22 cellular contexts compared by ENCODE assay signal in the genomic region with DNA sequence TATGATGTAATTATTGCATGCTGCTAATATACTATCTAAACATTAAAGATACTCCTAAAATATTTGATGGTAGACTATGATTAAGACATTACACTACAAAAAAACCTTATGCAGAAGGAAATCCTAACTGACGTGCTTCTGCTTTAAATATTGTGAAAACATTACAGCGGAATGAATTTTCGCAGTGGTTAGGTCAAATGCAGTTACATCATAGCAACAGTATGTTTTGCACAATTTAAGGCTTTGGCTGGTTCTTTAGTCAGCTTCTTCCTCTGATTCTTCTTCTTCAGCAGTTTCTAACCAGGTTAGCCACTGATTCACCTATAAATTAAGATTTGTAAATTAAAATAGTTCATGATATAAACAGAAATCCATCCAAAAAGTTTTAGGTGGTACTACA. TPM values are rescaled to one million over a fixed set of nuclear protein-coding genes. Genes with fewer than 3 reads are reported as not detected.
A peak's percentile ranks its signal among the peaks of the same experiment; 100 is the strongest.
DNase-seq lines count a peak whose midpoint lies in the region; ATAC-seq and TF ChIP-seq lines count a peak whose summit lies in the region.
"Had no signal": no experiment of that assay in that cellular context is flagged by ENCODE, and none has a peak within 500 bp of the region (broad histone marks: within the 10 kb centered on the region; RNA-seq: fewer than 3 reads in every experiment).

No MANE protein-coding gene starts in this region.

- H3K9me3 ChIP-seq in spleen = no peaks in the 10 kb centered on the region
- no peaks in the 10 kb centered on the region for H3K9me3 ChIP-seq in Caco-2
- H3K9me3 ChIP-seq: sigmoid colon, SJSA1, testis, vagina had no signal

- intact Hi-C loops in spleen (cut with DNase I; ENCODE audit: low total_unique reads) = no loop called here
- intact Hi-C loops in Caco-2 (cut with micrococcal nuclease; ENCODE audit: unreplicated experiment) = no loop called here

- 49 to 81% (median 57%) methylated on average over 3 of the region's 3 CpGs for WGBS in spleen, 5 donors

- peaks cover 64% of the 10 kb centered on the region for H3K36me3 Mint-ChIP-seq in central memory CD8-positive, alpha-beta T cell (ENCODE audit: insufficient read depth)
- H3K36me3 Mint-ChIP-seq in Caco-2 (ENCODE audit: insufficient read depth, unreplicated experiment) = peaks cover 87% of the 10 kb centered on the region

- H3K27ac ChIP-seq in spleen = peak overlapping the region in 7 of 8 donors; percentile 30 to 79 (median 65)
- H3K27ac ChIP-seq: 22Rv1, SJSA1, testis, vagina had no signal

- no peak overlapping the region for H3K27ac Mint-ChIP-seq in central memory CD8-positive, alpha-beta T cell (ENCODE audit: low read depth)
- H3K27ac Mint-ChIP-seq in Caco-2 (ENCODE audit: unreplicated experiment) = no peak overlapping the region
- H3K27ac Mint-ChIP-seq: activated naive CD8-positive, alpha-beta T cell treated with anti-CD3 and anti-CD28 coated beads, Interleukin-2, amount 50 U/mL, for 24 hours; dendritic cell treated with granulocyte-macrophage colony-stimulating factor and Interleukin-4, amounts not matched to agents 40 ng/mL and 50 ng/mL, for 4 days had no signal

- POLR2A ChIA-PET in Caco-2 (lab: Charles Lee) = interaction anchor here (5.6 kb wide), 1 partner anchor 11 kb away, joined by 49 read pairs; a partner anchor contains a TSS

- BruUV-seq in Caco-2 (replicated peaks; lab: Mats Ljungman, UMichigan) = no TSS peak

- no peaks in the 10 kb centered on the region for H3K9me3 Mint-ChIP-seq in central memory CD8-positive, alpha-beta T cell
- H3K9me3 Mint-ChIP-seq in Caco-2 (ENCODE audit: unreplicated experiment) = no peaks in the 10 kb centered on the region
- H3K9me3 Mint-ChIP-seq: activated naive CD8-positive, alpha-beta T cell treated with anti-CD3 and anti-CD28 coated beads, Interleukin-2, amount 50 U/mL, for 24 hours; dendritic cell treated with granulocyte-macrophage colony-stimulating factor and Interleukin-4, amounts not matched to agents 40 ng/mL and 50 ng/mL, for 4 days had no signal

- peak; percentile 24 for ATAC-seq in central memory CD8-positive, alpha-beta T cell (replicated peaks; ENCODE audit: extremely low read depth, poor library complexity, severe bottlenecking)
- ATAC-seq in HG02884 (IDR thresholded peaks at IDR 0.05; ENCODE audit: unreplicated experiment) (no peak), HG02973 (IDR thresholded peaks at IDR 0.05; ENCODE audit: unreplicated experiment) (no peak)
- ATAC-seq: activated naive CD8-positive, alpha-beta T cell treated with anti-CD3 and anti-CD28 coated beads, Interleukin-2, amount 50 U/mL, for 24 hours; left lobe of liver; stimulated activated naive CD8-positive, alpha-beta T cell treated with anti-CD3 and anti-CD28 coated beads, Interleukin-15, Interleukin-2, amounts not matched to agents 100 U/mL and 50 U/mL, for 24 hours had no signal

- H3K4me1 Mint-ChIP-seq in central memory CD8-positive, alpha-beta T cell = peaks cover 77% of the 10 kb centered on the region
- H3K4me1 Mint-ChIP-seq in Caco-2 (ENCODE audit: low read depth, unreplicated experiment) = peaks cover 6% of the 10 kb centered on the region

- no peak for TF ChIP-seq CTCF in spleen (IDR thresholded peaks at IDR 0.05 in 8 of 11, conservative IDR thresholded peaks at IDR 0.05 in 3 of 11)
- TF ChIP-seq CTCF in Caco-2 (IDR thresholded peaks at IDR 0.05; ENCODE audit: insufficient read depth in 1 of 2, low read depth in 1 of 2, low read length in 1 of 2, severe bottlenecking in 1 of 2, unreplicated experiment in 1 of 2) = no peak

- CTCF ChIA-PET in Caco-2 (lab: Charles Lee) = no interaction called here

- peaks cover 10 to 74% (median 71%) of the 10 kb centered on the region in 6 donors for H3K36me3 ChIP-seq in spleen
- peaks cover 7% of the 10 kb centered on the region for H3K36me3 ChIP-seq in Caco-2 (ENCODE audit: control insufficient read depth, insufficient read depth, low read length)

- H3K4me3 ChIP-seq in spleen (peak overlapping the region in 1 of 8 donors; percentile 28), Caco-2 (ENCODE audit: low read depth, low read length) (no peak overlapping the region)
- H3K4me3 ChIP-seq: sigmoid colon, SJSA1, testis, vagina had no signal

- no peaks in the 10 kb centered on the region for H3K27me3 ChIP-seq in spleen (replicated peaks in 1 of 7)
- no peaks in the 10 kb centered on the region for H3K27me3 ChIP-seq in Caco-2 (replicated peaks; ENCODE audit: control insufficient read depth, insufficient read depth, low read length)
- H3K27me3 ChIP-seq: sigmoid colon, SJSA1, testis, vagina had no signal

- H3K4me1 ChIP-seq in spleen (peaks cover 3 to 85% (median 55%) of the 10 kb centered on the region in 6 donors), Caco-2 (no peaks in the 10 kb centered on the region)
- H3K4me1 ChIP-seq: testis had no signal

- peak; percentile 64 for DNase-seq in SIG-M5 treated with dmso at 0.1 percent for 504 hours (lab: John Stamatoyannopoulos, UW; ENCODE audit: unreplicated experiment)
- no peak for DNase-seq in SIG-M5 (lab: John Stamatoyannopoulos, UW)
- DNase-seq in NOMO-1 treated with DMSO at 0.1 percent for 48 hours (lab: John Stamatoyannopoulos, UW; ENCODE audit: unreplicated experiment) = peak; percentile 82
- DNase-seq in central memory CD8-positive, alpha-beta T cell (ENCODE audit: low spot score in 2 of 2) = no peak
- DNase-seq in spleen = no peak
- DNase-seq in Caco-2 = no peak
- DNase-seq: activated naive CD8-positive, alpha-beta T cell treated with anti-CD3 and anti-CD28 coated beads, Interleukin-2, amount 50 U/mL, for 24 hours; central memory CD4-positive, alpha-beta T cell; NCI-H2029 treated with DMSO at 0.1 percent for 48 hours; NCI-H2227 treated with DMSO at 0.1 percent for 48 hours; NCI-H526 treated with DMSO at 0.1 percent for 48 hours; sigmoid colon; stimulated activated naive CD8-positive, alpha-beta T cell treated with anti-CD3 and anti-CD28 coated beads, Interleukin-15, Interleukin-2, amounts not matched to agents 100 U/mL and 50 U/mL, for 24 hours; testis had no signal

- no peak for TF ChIP-seq POLR2A in spleen (IDR thresholded peaks at IDR 0.05)

- H3K27me3 Mint-ChIP-seq in central memory CD8-positive, alpha-beta T cell = no peaks in the 10 kb centered on the region
- H3K27me3 Mint-ChIP-seq in Caco-2 (ENCODE audit: insufficient read depth, unreplicated experiment) = no peaks in the 10 kb centered on the region
- H3K27me3 Mint-ChIP-seq: CD4-positive, alpha-beta memory T cell had no signal

- H3K4me3 Mint-ChIP-seq in central memory CD8-positive, alpha-beta T cell = no peak overlapping the region
- H3K4me3 Mint-ChIP-seq in Caco-2 (ENCODE audit: unreplicated experiment) = no peak overlapping the region
- H3K4me3 Mint-ChIP-seq: activated naive CD8-positive, alpha-beta T cell treated with anti-CD3 and anti-CD28 coated beads, Interleukin-2, amount 50 U/mL, for 24 hours; dendritic cell treated with granulocyte-macrophage colony-stimulating factor and Interleukin-4, amounts not matched to agents 40 ng/mL and 50 ng/mL, for 4 days had no signal

RNA-seq across cellular contexts. Expression of a gene that starts 11.2 kb away (rescaled TPM):
- total RNA-seq in spleen = 100 to 1,000 TPM; 444 to 712 (median 622) TPM
- polyA plus RNA-seq in spleen = 100 to 1,000 TPM; 178 to 264 (median 218) TPM
- total RNA-seq in Caco-2 (2022) = 1,233 and 1,287 TPM in 2 replicates

RNA-seq across cellular contexts. Expression of a gene that starts 46.5 kb away (rescaled TPM):
- 10 to 100 TPM; 31.1 to 44.4 (median 36.0) TPM for total RNA-seq in spleen
- polyA plus RNA-seq in spleen = 10 to 100 TPM; 13.8 to 17.6 (median 14.0) TPM
- 51.1 and 54.0 TPM in 2 replicates for total RNA-seq in Caco-2 (2022)

Comparison
In these comparisons a context has a peak if more than half of its experiments do, and no peak if none do; other contexts are left out.
1. DNase-seq: peak in SIG-M5 treated with dmso at 0.1 percent for 504 hours (single experiment) and NOMO-1 treated with DMSO at 0.1 percent for 48 hours (single experiment); none in SIG-M5 (single experiment), central memory CD8-positive, alpha-beta T cell (0 of 2), spleen (single experiment) and Caco-2 (0 of 2).